Comparison of ENCODE assay signal across 20 cellular contexts in the genomic region with DNA sequence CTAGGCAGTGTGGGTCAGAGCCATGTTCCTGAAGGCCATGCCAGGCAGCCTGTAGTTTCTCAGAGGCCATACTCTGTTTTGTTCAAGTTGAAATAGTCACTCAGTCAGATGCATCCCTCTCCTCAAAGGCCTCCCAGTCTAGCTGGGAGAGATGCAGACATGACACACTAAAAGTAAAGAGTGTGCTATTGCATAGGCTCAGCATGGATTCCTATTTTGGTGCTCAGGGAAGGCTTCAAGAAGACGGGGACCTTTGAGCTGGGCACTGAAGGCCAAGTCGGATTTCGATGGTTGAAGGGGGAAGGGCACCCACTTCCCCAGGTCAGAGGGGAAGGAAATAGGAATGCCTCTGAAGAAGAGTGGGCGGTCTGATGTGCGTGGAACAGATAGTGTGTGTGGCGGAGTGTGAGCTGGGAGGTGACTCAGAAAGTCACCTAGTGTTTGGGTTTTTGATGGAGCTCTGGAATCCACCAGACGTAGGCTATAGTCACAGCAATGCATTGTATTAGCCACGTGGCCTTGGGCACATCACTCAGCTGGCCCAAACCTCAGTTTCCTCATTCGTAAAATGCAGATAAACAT. TPM values are rescaled to one million over a fixed set of nuclear protein-coding genes. Genes with fewer than 3 reads are reported as not detected.
"Had no signal": no experiment of that assay in that cellular context is flagged by ENCODE, and none has a peak within 500 bp of the region (broad histone marks: within the 10 kb centered on the region; RNA-seq: fewer than 3 reads in every experiment).

No MANE protein-coding gene starts in this region.

- ATAC-seq: gastroesophageal sphincter; left cardiac atrium; lower lobe of right lung; natural killer cell; pancreas; right cardiac atrium; stimulated activated memory B cell treated with anti-CD40 and anti-IgM and Interleukin-4, amounts not matched to agents 10 μg/mL and 1 μg/mL and 100 μg/mL, for 72 hours; stimulated activated naive CD8-positive, alpha-beta T cell treated with anti-CD3 and anti-CD28 coated beads, Interleukin-15, amount 100 ng/mL, for 72 hours had no signal

- H3K27ac ChIP-seq: esophagus squamous epithelium, gastroesophageal sphincter, left ventricle myocardium inferior, lower lobe of right lung, neural progenitor cell, pancreas, thyroid gland had no signal

- FAIRE-seq: colon, keratinocyte, pancreas, urothelium cell line had no signal

- DNase-seq: esophagus squamous epithelium; foreskin fibroblast; glutamatergic neuron; immature natural killer cell; left cardiac atrium; left ventricle myocardium inferior; lower lobe of right lung; natural killer cell; pancreas; right cardiac atrium; stimulated activated CD4-positive, alpha-beta T cell treated with anti-CD3 and anti-CD28 coated beads, Interleukin-4, amount 100 ng/mL, for 1 hour; stimulated activated naive CD8-positive, alpha-beta T cell treated with anti-CD3 and anti-CD28 coated beads, Interleukin-15, amount 100 ng/mL, for 72 hours; thyroid gland had no signal

- H3K36me3 ChIP-seq: esophagus squamous epithelium, gastroesophageal sphincter, left ventricle myocardium inferior, lower lobe of right lung, neural progenitor cell, pancreas, thyroid gland had no signal

- H3K9ac ChIP-seq: neural progenitor cell had no signal

- H3K4me3 ChIP-seq: esophagus squamous epithelium, gastroesophageal sphincter, left ventricle myocardium inferior, lower lobe of right lung, neural progenitor cell, pancreas, smooth muscle cell, thyroid gland had no signal

- H3K27me3 ChIP-seq: esophagus squamous epithelium, gastroesophageal sphincter, pancreas, thyroid gland had no signal

- H3K9me3 ChIP-seq: esophagus squamous epithelium, gastroesophageal sphincter, left ventricle myocardium inferior, lower lobe of right lung, pancreas, thyroid gland had no signal

RNA-seq across cellular contexts. Expression of a gene that starts 3.7 kb away (rescaled TPM):
- polyA plus RNA-seq: immature natural killer cell had no signal
